Comparison of ENCODE assay signal across 10 cellular contexts in genomic region chr11:34633640-34633989, GRCh38. TPM values are rescaled to one million over a fixed set of nuclear protein-coding genes. Genes with fewer than 3 reads are reported as not detected.
DNase-seq lines count a peak whose midpoint lies in the region; ATAC-seq and TF ChIP-seq lines count a peak whose summit lies in the region.
"Had no signal": no experiment of that assay in that cellular context is flagged by ENCODE, and none has a peak within 500 bp of the region (broad histone marks: within the 10 kb centered on the region; RNA-seq: fewer than 3 reads in every experiment).

No MANE protein-coding gene starts in this region.

- intact Hi-C loops in body of pancreas (cut with DNase I) = no loop called here
- intact Hi-C loops in prostate gland (cut with DNase I) = no loop called here
- intact Hi-C loops in vagina (cut with DNase I) = no loop called here

- H3K9me3 ChIP-seq in body of pancreas (no peaks in the 10 kb centered on the region), prostate gland (no peaks in the 10 kb centered on the region), MG63 (no peaks in the 10 kb centered on the region), vagina (no peaks in the 10 kb centered on the region)

- no peak overlapping the region for H3K4me3 ChIP-seq in body of pancreas
- peak overlapping the region in 1 of 2 donors; percentile 31 for H3K4me3 ChIP-seq in prostate gland
- H3K4me3 ChIP-seq in coronary artery = no peak overlapping the region
- no peak overlapping the region for H3K4me3 ChIP-seq in MG63
- H3K4me3 ChIP-seq in vagina = no peak overlapping the region

- H3K36me3 ChIP-seq in body of pancreas (replicated peaks in 1 of 2; ENCODE audit: insufficient read depth in 1 of 2, low read depth in 2 of 2) (no peaks in the 10 kb centered on the region), prostate gland (no peaks in the 10 kb centered on the region), MG63 (peaks cover 2% of the 10 kb centered on the region; the same call in 1 of the 2 replicates), vagina (no peaks in the 10 kb centered on the region)

- no peaks in the 10 kb centered on the region for H3K27me3 ChIP-seq in body of pancreas
- no peaks in the 10 kb centered on the region for H3K27me3 ChIP-seq in prostate gland (replicated peaks; ENCODE audit: insufficient read depth)
- H3K27me3 ChIP-seq in MG63 = no peaks in the 10 kb centered on the region
- H3K27me3 ChIP-seq in vagina = no peaks in the 10 kb centered on the region

- H3K4me1 ChIP-seq in body of pancreas = peaks cover 92% of the 10 kb centered on the region
- peaks cover 25% of the 10 kb centered on the region for H3K4me1 ChIP-seq in prostate gland (replicated peaks)
- H3K4me1 ChIP-seq in vagina = peaks cover 46% of the 10 kb centered on the region

- H3K27ac ChIP-seq in body of pancreas = peak overlapping the region; percentile 86 to 94 (median 90)
- H3K27ac ChIP-seq in prostate gland = peak overlapping the region; percentile 79 to 90
- H3K27ac ChIP-seq in coronary artery = no peak overlapping the region
- H3K27ac ChIP-seq in vagina = no peak overlapping the region

- DNase-seq in body of pancreas = no peak
- DNase-seq in prostate gland (ENCODE audit: low spot score) = no peak
- no peak for DNase-seq in coronary artery (ENCODE audit: low spot score)
- no peak for DNase-seq in MG63
- DNase-seq in activated CD8-positive, alpha-beta memory T cell treated with anti-CD3 and anti-CD28 coated beads, Interleukin-2, amount 50 U/mL, for 4 hours = no peak
- no peak for DNase-seq in vagina (ENCODE audit: extremely low spot score in 2 of 2)
- DNase-seq: activated naive CD4-positive, alpha-beta T cell treated with anti-CD3 and anti-CD28 coated beads, Interleukin-2, amount 50 U/mL, for 16 hours; stimulated activated naive CD4-positive, alpha-beta T cell had no signal

- TF ChIP-seq POLR2A in body of pancreas (IDR thresholded peaks at IDR 0.05) (no peak), prostate gland (IDR thresholded peaks at IDR 0.05) (no peak), vagina (IDR thresholded peaks at IDR 0.05) (no peak)

- TF ChIP-seq CTCF in body of pancreas (IDR thresholded peaks at IDR 0.05) (no peak), prostate gland (IDR thresholded peaks at IDR 0.05) (no peak), coronary artery (IDR thresholded peaks at IDR 0.05) (no peak), vagina (IDR thresholded peaks at IDR 0.05) (no peak)

- peak; percentile 18 for ATAC-seq in GM21447 (IDR thresholded peaks at IDR 0.05; ENCODE audit: unreplicated experiment)
- ATAC-seq in HG03196 (IDR thresholded peaks at IDR 0.05; ENCODE audit: unreplicated experiment) = peak; percentile 28
- ATAC-seq in body of pancreas = no peak

RNA-seq across cellular contexts. Expression of gene EHF, which starts 12.7 kb away (rescaled TPM):
- total RNA-seq in body of pancreas (10 to 100 TPM; 21.4 to 40.5 TPM), prostate gland (100 to 1,000 TPM; 164 to 332 TPM), vagina (121 TPM)
- 1.2 and 6.0 TPM in 2 replicates for total RNA-seq in MG63 (2014; rRNA removed; shearing (Covaris generic); ENCODE audit: low replicate concordance)

Comparison
In these comparisons a context has a peak if more than half of its experiments do, and no peak if none do; other contexts are left out.
1. H3K27ac ChIP-seq: peak in body of pancreas (4 of 4) and prostate gland (2 of 2); none in coronary artery (0 of 2) and vagina (single experiment).